ENCODE assay signal across 1 cellular context in the genomic region with DNA sequence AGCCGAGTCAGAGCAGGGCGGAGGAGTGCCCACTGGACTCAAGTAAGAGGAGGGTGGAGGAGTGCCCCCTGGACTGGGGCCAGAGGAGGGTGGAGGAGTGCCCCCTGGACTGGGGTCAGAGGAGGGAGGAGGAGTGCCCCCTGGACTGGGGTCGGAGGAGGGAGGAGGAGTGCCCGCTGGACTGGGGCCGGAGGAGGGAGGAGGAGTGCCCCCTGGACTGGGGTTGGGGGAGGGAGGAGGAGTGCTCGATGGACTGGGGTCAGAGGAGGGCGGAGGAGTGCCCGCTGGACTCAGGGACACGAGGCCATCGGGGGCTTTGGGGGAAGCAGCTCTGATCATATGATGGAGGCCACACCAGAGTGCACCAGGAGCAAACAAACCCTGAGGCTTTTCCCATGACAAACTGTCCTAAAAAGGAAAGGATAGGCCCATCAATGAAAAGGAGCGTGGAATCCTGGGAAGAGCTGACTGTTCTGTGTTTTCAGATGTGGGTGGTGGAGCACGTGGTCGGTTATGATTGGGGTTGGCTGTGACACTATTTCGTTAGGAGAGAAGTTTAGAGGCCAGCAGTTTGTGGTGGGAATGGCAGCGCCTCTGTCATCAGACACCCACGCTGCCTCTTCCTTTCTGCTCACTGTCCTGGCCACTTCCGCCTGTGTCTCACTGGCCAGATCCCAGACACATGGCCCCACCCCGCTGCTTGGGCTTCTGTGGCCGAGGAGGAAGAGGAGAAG.
TF ChIP-seq lines count a peak whose summit lies in the region.

No MANE protein-coding gene starts in this region.

TF ChIP-seq in H1, 55 proteins besides CTCF, POLR2A, EP300 and RAD21 (continued from another document):
- no peak for TF ChIP-seq CHD7 (IDR thresholded peaks at IDR 0.05; ENCODE audit: insufficient replicate concordance, low read length)
- TF ChIP-seq SP2 (IDR thresholded peaks at IDR 0.05; ENCODE audit: low read length) = no peak
- TF ChIP-seq EGR1 (IDR thresholded peaks at IDR 0.05; ENCODE audit: borderline replicate concordance, low read depth, low read length) = no peak
- TF ChIP-seq POU5F1 (IDR thresholded peaks at IDR 0.05; ENCODE audit: low read depth, low read length) = no peak
- no peak for TF ChIP-seq KDM5A (IDR thresholded peaks at IDR 0.05; ENCODE audit: low read length)
- no peak for TF ChIP-seq TAF7 (optimal IDR thresholded peaks at IDR 0.05; ENCODE audit: borderline replicate concordance, low read depth, low read length)
